Comparison of ENCODE assay signal across 8 cellular contexts in the genomic region with DNA sequence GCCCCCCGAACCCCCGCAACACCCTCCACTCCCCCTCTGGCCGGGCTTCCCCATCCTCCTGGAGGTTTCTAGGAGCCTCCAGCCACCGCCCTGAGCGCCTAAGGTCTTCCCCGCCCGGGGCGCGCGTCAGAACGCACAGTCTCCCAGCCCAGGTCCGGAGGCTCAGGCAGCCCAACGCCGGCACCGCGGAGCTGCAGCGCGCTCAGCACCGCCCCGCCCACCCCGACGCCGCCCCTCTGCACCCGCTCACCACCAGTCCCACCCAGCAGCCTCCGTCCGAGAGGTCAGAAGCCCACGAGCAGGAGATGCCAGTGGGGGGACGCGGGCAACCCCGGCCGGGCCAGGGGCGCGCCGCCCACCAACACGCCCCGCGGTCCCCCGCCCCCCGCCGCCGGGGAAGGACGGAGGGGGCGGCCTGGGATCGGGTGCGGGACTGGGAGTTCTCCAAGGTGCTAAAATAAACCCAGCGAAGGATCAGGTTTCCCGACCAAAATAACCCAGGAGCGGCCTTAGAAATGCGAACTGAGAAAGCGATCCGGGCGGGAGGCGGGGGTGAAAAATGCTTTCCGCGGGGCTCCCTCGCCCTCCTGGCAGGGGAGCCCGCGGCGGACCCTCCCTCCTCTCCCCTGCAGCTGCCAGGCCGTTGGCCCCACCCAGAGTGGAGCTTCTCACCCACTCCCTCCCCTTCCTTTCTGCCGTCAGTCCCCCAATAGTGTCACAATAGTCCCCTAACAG. TPM values are rescaled to one million over a fixed set of nuclear protein-coding genes. Genes with fewer than 3 reads are reported as not detected.
A peak's percentile ranks its signal among the peaks of the same experiment; 100 is the strongest.
DNase-seq lines count a peak whose midpoint lies in the region; ATAC-seq and TF ChIP-seq lines count a peak whose summit lies in the region.

No MANE protein-coding gene starts in this region.

- no peak for TF ChIP-seq POLR2A in sigmoid colon (IDR thresholded peaks at IDR 0.05)

- intact Hi-C loops in left cardiac atrium (cut with DNase I) = no loop called here
- intact Hi-C loops in sigmoid colon (cut with DNase I) = no loop called here

- POLR2A ChIA-PET in T-cell (lab: Charles Lee) = interaction anchor here in 1 of 2 donors (0.5 kb wide), 1 partner anchor 10 kb away, joined by 4 read pairs; no protein-coding TSS in a partner anchor

- CTCF ChIA-PET in T-cell (lab: Charles Lee) = interaction anchor here in 1 of 2 donors (0.7 kb wide), 1 partner anchor 113 kb away, joined by 4 read pairs; no protein-coding TSS in a partner anchor

- H3K9me3 Mint-ChIP-seq in T-cell = no peaks in the 10 kb centered on the region

- peaks cover 5 to 27% (median 25%) of the 10 kb centered on the region in 3 donors for H3K27me3 ChIP-seq in sigmoid colon

- H3K27me3 Mint-ChIP-seq in T-cell = peaks cover 0 to 6% of the 10 kb centered on the region in 2 donors

- no peak overlapping the region for H3K27ac ChIP-seq in sigmoid colon

- DNase-seq in NCI-H1417 (lab: John Stamatoyannopoulos, UW) (peak in 2 of 3 experiments; percentile 18 to 39), NCI-H1417 treated with DMSO at 0.1 percent for 48 hours (lab: John Stamatoyannopoulos, UW) (no peak), T-cell (peak in 2 of 34 experiments; percentile 17 to 23), left cardiac atrium (peak; percentile 63), sigmoid colon (no peak), NK-92 (lab: John Stamatoyannopoulos, UW; ENCODE audit: unreplicated experiment) (no peak), putamen (ENCODE audit: low spot score) (no peak)

- no peaks in the 10 kb centered on the region for H3K36me3 Mint-ChIP-seq in T-cell

- H3K4me3 Mint-ChIP-seq in T-cell = peak overlapping the region in 2 of 3 donors; percentile 28 to 43

- H3K4me1 Mint-ChIP-seq in T-cell = peaks cover 26 to 37% (median 34%) of the 10 kb centered on the region in 3 donors

- no peak for TF ChIP-seq CTCF in sigmoid colon (IDR thresholded peaks at IDR 0.05)

- no peaks in the 10 kb centered on the region for H3K36me3 ChIP-seq in sigmoid colon

- H3K27ac Mint-ChIP-seq in T-cell = no peak overlapping the region

- H3K4me1 ChIP-seq in sigmoid colon = peaks cover 0 to 11% (median 10%) of the 10 kb centered on the region in 4 donors

- peak in 1 of 4 experiments; percentile 15 for ATAC-seq in T-cell (replicated peaks in 1 of 4)
- ATAC-seq in left cardiac atrium = peak; percentile 48 to 56
- no peak for ATAC-seq in GM21529 (IDR thresholded peaks at IDR 0.05; ENCODE audit: unreplicated experiment)

- H3K4me3 ChIP-seq in sigmoid colon = peak overlapping the region in 3 of 4 donors; percentile 18 to 35 (median 34)

- 4 to 5% methylated on average over 61 of the region's 61 CpGs for WGBS in sigmoid colon, 2 donors

- H3K9me3 ChIP-seq in sigmoid colon = no peaks in the 10 kb centered on the region

- no peak for TF ChIP-seq EP300 in sigmoid colon (IDR thresholded peaks at IDR 0.05)

RNA-seq across cellular contexts. Expression of a gene that starts 6.5 kb away (rescaled TPM):
- total RNA-seq in T-cell = 100 to 1,000 TPM in 1 of 5 donors, 10 to 100 TPM in 4; 70.4 to 106 (median 98.4) TPM
- 10 to 100 TPM; 50.4 to 60.5 TPM for total RNA-seq in left cardiac atrium
- 1 to 10 TPM; 1.2 to 3.0 (median 2.2) TPM for total RNA-seq in sigmoid colon
- 10 to 100 TPM in 1 of 3 donors, 1 to 10 TPM in 1, under 1 TPM in 1; 0.60 to 11.9 (median 1.4) TPM for polyA plus RNA-seq in sigmoid colon

RNA-seq across cellular contexts. Expression of a gene that starts 6.7 kb away (rescaled TPM):
- total RNA-seq in T-cell (under 1 TPM in 3 of 5 donors, not detected in 2; 0.13 to 0.58 (median 0.13) TPM), left cardiac atrium (100 to 1,000 TPM in 1 of 2 donors, 10 to 100 TPM in 1; 82.7 to 108 TPM), sigmoid colon (10 to 100 TPM; 14.3 to 31.9 (median 16.8) TPM)
- 1 to 10 TPM in 2 of 3 donors, under 1 TPM in 1; 0.46 to 1.8 (median 1.5) TPM for polyA plus RNA-seq in sigmoid colon

Comparison
In these comparisons a context has a peak if more than half of its experiments do, and no peak if none do; other contexts are left out.
1. DNase-seq: peak in NCI-H1417 (2 of 3) and left cardiac atrium (single experiment); none in NCI-H1417 treated with DMSO at 0.1 percent for 48 hours (single experiment), sigmoid colon (single experiment), NK-92 (single experiment) and putamen (single experiment).
2. RNA of a gene that starts 6.5 kb away (total RNA-seq): 70.4 to 106 TPM in T-cell and 50.4 to 60.5 TPM in left cardiac atrium; 1.2 to 3.0 TPM in sigmoid colon; every median in the first group is over 10 times any median in the second.
3. RNA of a gene that starts 6.7 kb away (total RNA-seq): 82.7 to 108 TPM in left cardiac atrium and 14.3 to 31.9 TPM in sigmoid colon; 0.13 to 0.58 TPM in T-cell; every median in the first group is over 4 times any median in the second.